ENCODE assay signal across 8 cellular contexts in genomic region chr1:10692401-10693021, GRCh38.
A peak's percentile ranks its signal among the peaks of the same experiment; 100 is the strongest.
DNase-seq lines count a peak whose midpoint lies in the region; ATAC-seq lines count a peak whose summit lies in the region.

No MANE protein-coding gene starts in this region.

- H3K27me3 Mint-ChIP-seq in activated naive CD4-positive, alpha-beta T cell treated with anti-CD3 and anti-CD28 coated beads for 36 hours (ENCODE audit: low read depth) = peaks cover 2% of the 10 kb centered on the region

- ATAC-seq in left lobe of liver (peak; percentile 36), GM19351 (IDR thresholded peaks at IDR 0.05; ENCODE audit: unreplicated experiment) (no peak)

- CTCF ChIA-PET in activated naive CD4-positive, alpha-beta T cell treated with anti-CD3 and anti-CD28 coated beads for 36 hours (lab: Charles Lee) = interaction anchor here (0.5 to 2.1 kb wide), 4 partner anchors 173 to 621 kb away, joined by 3 to 7 read pairs (median 4); no protein-coding TSS in a partner anchor

- intact Hi-C loops in activated naive CD4-positive, alpha-beta T cell treated with anti-CD3 and anti-CD28 coated beads for 36 hours (cut with micrococcal nuclease) = loop anchor here (1.0 to 2.0 kb wide), 7 partner anchors 42 to 294 kb away; partner anchors contain the start of gene PGD

- peaks cover 27% of the 10 kb centered on the region for H3K4me1 Mint-ChIP-seq in activated naive CD4-positive, alpha-beta T cell treated with anti-CD3 and anti-CD28 coated beads for 36 hours (ENCODE audit: low read depth)

- no peaks in the 10 kb centered on the region for H3K9me3 Mint-ChIP-seq in activated naive CD4-positive, alpha-beta T cell treated with anti-CD3 and anti-CD28 coated beads for 36 hours

- H3K36me3 Mint-ChIP-seq in activated naive CD4-positive, alpha-beta T cell treated with anti-CD3 and anti-CD28 coated beads for 36 hours (ENCODE audit: low read depth) = no peaks in the 10 kb centered on the region

- no peak overlapping the region for H3K27ac Mint-ChIP-seq in activated naive CD4-positive, alpha-beta T cell treated with anti-CD3 and anti-CD28 coated beads for 36 hours

- peak overlapping the region; percentile 7 for H3K4me3 Mint-ChIP-seq in activated naive CD4-positive, alpha-beta T cell treated with anti-CD3 and anti-CD28 coated beads for 36 hours

- DNase-seq in NCI-H748 (lab: John Stamatoyannopoulos, UW; ENCODE audit: unreplicated experiment) (peak; percentile 38), NCI-H748 treated with DMSO at 0.1 percent for 48 hours (lab: John Stamatoyannopoulos, UW) (no peak), RPMI7951 (ENCODE audit: low read depth) (peak; percentile 3), left lobe of liver (ENCODE audit: low spot score) (no peak), inferior parietal cortex (ENCODE audit: extremely low spot score) (no peak)
- DNase-seq in activated naive CD4-positive, alpha-beta T cell treated with anti-CD3 and anti-CD28 coated beads for 36 hours = peak; percentile 86
- DNase-seq in stimulated activated CD8-positive, alpha-beta memory T cell treated with anti-CD3 and anti-CD28 coated beads, Interleukin-2, amount 100 ng/mL, for 1 hour (ENCODE audit: low read depth in 2 of 2) = peak; percentile 19 to 53

Comparison
In these comparisons a context has a peak if more than half of its experiments do, and no peak if none do; other contexts are left out.
1. DNase-seq: peak in NCI-H748 (single experiment), RPMI7951 (single experiment), activated naive CD4-positive, alpha-beta T cell treated with anti-CD3 and anti-CD28 coated beads for 36 hours (single experiment) and stimulated activated CD8-positive, alpha-beta memory T cell treated with anti-CD3 and anti-CD28 coated beads, Interleukin-2, amount 100 ng/mL, for 1 hour (2 of 2); none in NCI-H748 treated with DMSO at 0.1 percent for 48 hours (single experiment), left lobe of liver (single experiment) and inferior parietal cortex (single experiment).